Comparison of ENCODE assay signal across 8 cellular contexts in genomic region chr20:39874049-39874893, GRCh38.
DNase-seq lines count a peak whose midpoint lies in the region; ATAC-seq and TF ChIP-seq lines count a peak whose summit lies in the region.

No MANE protein-coding gene starts in this region.

- no peaks in the 10 kb centered on the region for H3K36me3 ChIP-seq in esophagus squamous epithelium
- H3K36me3 ChIP-seq in CD8-positive, alpha-beta memory T cell (ENCODE audit: insufficient read depth, low read length): no peaks in the 10 kb centered on the region

- no peak for TF ChIP-seq POLR2A in esophagus squamous epithelium (IDR thresholded peaks at IDR 0.05)

- H3K27me3 ChIP-seq in esophagus squamous epithelium: no peaks in the 10 kb centered on the region
- no peaks in the 10 kb centered on the region for H3K27me3 ChIP-seq in CD8-positive, alpha-beta memory T cell (ENCODE audit: insufficient read depth, low read length, poor library complexity, severe bottlenecking)

- peaks cover 0 to 4% of the 10 kb centered on the region in 2 donors for H3K4me1 Mint-ChIP-seq in natural killer cell treated with Interleukin-12 subunit alpha and Interleukin-12 subunit beta and Interleukin-15 and Interleukin-18, amount 100 ng/mL, for 72 hours (ENCODE audit: low read depth in 2 of 2)
- peaks cover 0 to 12% (median 3%) of the 10 kb centered on the region in 3 donors for H3K4me1 Mint-ChIP-seq in CD8-positive, alpha-beta memory T cell

- H3K4me3 Mint-ChIP-seq in natural killer cell treated with Interleukin-12 subunit alpha and Interleukin-12 subunit beta and Interleukin-15 and Interleukin-18, amount 100 ng/mL, for 72 hours: no peak overlapping the region
- H3K4me3 Mint-ChIP-seq in CD8-positive, alpha-beta memory T cell: no peak overlapping the region

- no peaks in the 10 kb centered on the region for H3K9me3 ChIP-seq in esophagus squamous epithelium
- H3K9me3 ChIP-seq in CD8-positive, alpha-beta memory T cell (ENCODE audit: low read length): no peaks in the 10 kb centered on the region

- POLR2A ChIA-PET in HEK293T (lab: Yijun Ruan, JAX): interaction anchor here (1.0 kb wide), 1 partner anchor 45 kb away, joined by 3 read pairs; no protein-coding TSS in a partner anchor
- POLR2A ChIA-PET in CD8-positive, alpha-beta memory T cell (lab: Charles Lee): no interaction called here

- no peak overlapping the region for H3K27ac Mint-ChIP-seq in natural killer cell treated with Interleukin-12 subunit alpha and Interleukin-12 subunit beta and Interleukin-15 and Interleukin-18, amount 100 ng/mL, for 72 hours
- no peak overlapping the region for H3K27ac Mint-ChIP-seq in CD8-positive, alpha-beta memory T cell

- H3K4me3 ChIP-seq in esophagus squamous epithelium: no peak overlapping the region
- no peak overlapping the region for H3K4me3 ChIP-seq in CD8-positive, alpha-beta memory T cell (ENCODE audit: low read length)

- peak; percentile 40 to 78 (median 60) for TF ChIP-seq CTCF in esophagus squamous epithelium (IDR thresholded peaks at IDR 0.05)

- peak; percentile 65 to 67 for ATAC-seq in natural killer cell treated with Interleukin-12 subunit alpha and Interleukin-12 subunit beta and Interleukin-15 and Interleukin-18, amount 100 ng/mL, for 72 hours

- H3K9me3 Mint-ChIP-seq in natural killer cell treated with Interleukin-12 subunit alpha and Interleukin-12 subunit beta and Interleukin-15 and Interleukin-18, amount 100 ng/mL, for 72 hours: peaks cover 3% of the 10 kb centered on the region
- H3K9me3 Mint-ChIP-seq in CD8-positive, alpha-beta memory T cell: peaks cover 0 to 2% (median 0%) of the 10 kb centered on the region in 5 donors

- H3K36me3 Mint-ChIP-seq in natural killer cell treated with Interleukin-12 subunit alpha and Interleukin-12 subunit beta and Interleukin-15 and Interleukin-18, amount 100 ng/mL, for 72 hours: no peaks in the 10 kb centered on the region
- no peaks in the 10 kb centered on the region for H3K36me3 Mint-ChIP-seq in CD8-positive, alpha-beta memory T cell

- peaks cover 0 to 2% of the 10 kb centered on the region in 2 donors for H3K27me3 Mint-ChIP-seq in natural killer cell treated with Interleukin-12 subunit alpha and Interleukin-12 subunit beta and Interleukin-15 and Interleukin-18, amount 100 ng/mL, for 72 hours
- no peaks in the 10 kb centered on the region for H3K27me3 Mint-ChIP-seq in CD8-positive, alpha-beta memory T cell

- DNase-seq in stimulated activated CD4-positive, alpha-beta T cell treated with anti-CD3 and anti-CD28 coated beads, Interleukin-15, amount 100 ng/mL, for 24 hours: peak; percentile 47
- DNase-seq in stimulated activated CD4-positive, alpha-beta T cell treated with anti-CD3 and anti-CD28 coated beads, Interleukin-4, amount 100 ng/mL, for 24 hours: no peak
- peak; percentile 70 for DNase-seq in HEK293T (ENCODE audit: extremely low spot score)
- peak; percentile 61 for DNase-seq in MV-4-11 (lab: John Stamatoyannopoulos, UW)
- peak; percentile 17 for DNase-seq in SKM-1 (lab: John Stamatoyannopoulos, UW; ENCODE audit: unreplicated experiment)
- no peak for DNase-seq in esophagus squamous epithelium (lab: John Stamatoyannopoulos, UW)
- DNase-seq in natural killer cell treated with Interleukin-12 subunit alpha and Interleukin-12 subunit beta and Interleukin-15 and Interleukin-18, amount 100 ng/mL, for 72 hours (ENCODE audit: low spot score): no peak
- DNase-seq in CD8-positive, alpha-beta memory T cell: no peak

- CTCF ChIA-PET in HEK293T (lab: Yijun Ruan, JAX): interaction anchor here (0.6 to 2.1 kb wide), 12 partner anchors 8 to 821 kb away, joined by 3 to 21 read pairs (median 3); no protein-coding TSS in a partner anchor
- CTCF ChIA-PET in CD8-positive, alpha-beta memory T cell (lab: Charles Lee): no interaction called here

- intact Hi-C loops in esophagus squamous epithelium (cut with DNase I): no loop called here

- WGBS in esophagus squamous epithelium, 2 donors: 33 to 48% methylated on average over 8 of the region's 8 CpGs

- H3K4me1 ChIP-seq in esophagus squamous epithelium: peaks cover 8 to 50% (median 10%) of the 10 kb centered on the region in 3 donors
- H3K4me1 ChIP-seq in CD8-positive, alpha-beta memory T cell (ENCODE audit: insufficient read depth, low read length): no peaks in the 10 kb centered on the region

- no peak overlapping the region for H3K27ac ChIP-seq in esophagus squamous epithelium
- H3K27ac ChIP-seq in CD8-positive, alpha-beta memory T cell (ENCODE audit: low read depth, low read length): no peak overlapping the region

TF ChIP-seq in HEK293T, 16 proteins besides CTCF, POLR2A, EP300 and RAD21:
- TF ChIP-seq TARDBP (IDR thresholded peaks at IDR 0.05) (no peak), PKNOX1 (IDR thresholded peaks at IDR 0.05) (no peak), HDGF (IDR thresholded peaks at IDR 0.05; ENCODE audit: borderline replicate concordance) (no peak), SUZ12 (IDR thresholded peaks at IDR 0.05) (no peak), FOXM1 (IDR thresholded peaks at IDR 0.05; ENCODE audit: borderline replicate concordance) (no peak), FOXK2 (IDR thresholded peaks at IDR 0.05) (no peak), ZNF384 (IDR thresholded peaks at IDR 0.05) (no peak), CTBP1 (IDR thresholded peaks at IDR 0.05; ENCODE audit: borderline replicate concordance) (no peak), LEF1 (IDR thresholded peaks at IDR 0.05; ENCODE audit: borderline replicate concordance) (no peak), L3MBTL2 (conservative IDR thresholded peaks at IDR 0.05) (no peak), ARNT (IDR thresholded peaks at IDR 0.05) (no peak), NFRKB (IDR thresholded peaks at IDR 0.05) (no peak), FOXA1 (IDR thresholded peaks at IDR 0.05) (no peak), SP1 (IDR thresholded peaks at IDR 0.05) (no peak), ELF4 (IDR thresholded peaks at IDR 0.05) (no peak), BHLHE40 (IDR thresholded peaks at IDR 0.05; ENCODE audit: borderline replicate concordance) (no peak)

Comparison
In these comparisons a context has a peak if more than half of its experiments do, and no peak if none do; other contexts are left out.
1. DNase-seq: peak in stimulated activated CD4-positive, alpha-beta T cell treated with anti-CD3 and anti-CD28 coated beads, Interleukin-15, amount 100 ng/mL, for 24 hours (single experiment), HEK293T (single experiment), MV-4-11 (single experiment) and SKM-1 (single experiment); none in stimulated activated CD4-positive, alpha-beta T cell treated with anti-CD3 and anti-CD28 coated beads, Interleukin-4, amount 100 ng/mL, for 24 hours (single experiment), esophagus squamous epithelium (single experiment), natural killer cell treated with Interleukin-12 subunit alpha and Interleukin-12 subunit beta and Interleukin-15 and Interleukin-18, amount 100 ng/mL, for 72 hours (single experiment) and CD8-positive, alpha-beta memory T cell (0 of 5).